Comparison of ENCODE assay signal across 1 cellular context in genomic region chr3:124078978-124079911, GRCh38.
TF ChIP-seq lines count a peak whose summit lies in the region.

No MANE protein-coding gene starts in this region.

TF ChIP-seq in neural cell, 6 proteins besides CTCF, POLR2A, EP300 and RAD21 (continued from another document):
- no peak for TF ChIP-seq REST (IDR thresholded peaks at IDR 0.05; ENCODE audit: borderline replicate concordance)
- no peak for TF ChIP-seq EZH2 (IDR thresholded peaks at IDR 0.05; ENCODE audit: borderline replicate concordance, insufficient read depth, low read length, poor library complexity, severe bottlenecking)
- no peak for TF ChIP-seq MXI1 (conservative IDR thresholded peaks at IDR 0.05; ENCODE audit: poor library complexity, severe bottlenecking)
- no peak for TF ChIP-seq POLR2AphosphoS5 (IDR thresholded peaks at IDR 0.05)
- peak; percentile 61 for TF ChIP-seq SMC3 (conservative IDR thresholded peaks at IDR 0.05; ENCODE audit: poor library complexity)
